ENCODE assay signal across 1 cellular context in the genomic region with DNA sequence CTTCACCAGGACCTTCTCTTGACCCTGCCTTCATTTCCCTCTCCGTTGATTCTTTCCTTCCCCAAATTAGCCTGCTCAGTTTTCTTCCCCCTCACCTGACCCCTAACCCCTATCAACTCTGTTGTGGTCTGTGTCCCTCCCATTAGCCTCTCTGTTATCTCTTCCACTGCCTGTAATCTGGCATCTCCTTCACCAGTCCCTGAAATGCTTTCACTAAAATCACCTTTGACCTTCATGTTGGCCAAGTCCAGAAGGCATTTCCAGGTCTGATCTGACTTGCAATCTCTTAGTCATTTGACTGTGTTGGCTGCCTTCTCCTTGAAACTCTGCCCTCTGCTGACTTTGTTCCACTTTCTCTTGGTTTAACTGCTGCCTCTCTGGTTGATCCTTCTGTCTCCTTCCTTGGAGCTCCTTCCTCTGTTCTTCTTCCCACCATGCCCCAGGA.
TF ChIP-seq lines count a peak whose summit lies in the region.

No MANE protein-coding gene starts in this region.

TF ChIP-seq in liver, 16 proteins besides CTCF, POLR2A, EP300 and RAD21 (continued from another document):
- TF ChIP-seq ZBTB33 (IDR thresholded peaks at IDR 0.05) (no peak), EGR1 (IDR thresholded peaks at IDR 0.05; ENCODE audit: low read depth in 2 of 2) (no peak)
